12 cellular contexts compared by ENCODE assay signal in the genomic region with DNA sequence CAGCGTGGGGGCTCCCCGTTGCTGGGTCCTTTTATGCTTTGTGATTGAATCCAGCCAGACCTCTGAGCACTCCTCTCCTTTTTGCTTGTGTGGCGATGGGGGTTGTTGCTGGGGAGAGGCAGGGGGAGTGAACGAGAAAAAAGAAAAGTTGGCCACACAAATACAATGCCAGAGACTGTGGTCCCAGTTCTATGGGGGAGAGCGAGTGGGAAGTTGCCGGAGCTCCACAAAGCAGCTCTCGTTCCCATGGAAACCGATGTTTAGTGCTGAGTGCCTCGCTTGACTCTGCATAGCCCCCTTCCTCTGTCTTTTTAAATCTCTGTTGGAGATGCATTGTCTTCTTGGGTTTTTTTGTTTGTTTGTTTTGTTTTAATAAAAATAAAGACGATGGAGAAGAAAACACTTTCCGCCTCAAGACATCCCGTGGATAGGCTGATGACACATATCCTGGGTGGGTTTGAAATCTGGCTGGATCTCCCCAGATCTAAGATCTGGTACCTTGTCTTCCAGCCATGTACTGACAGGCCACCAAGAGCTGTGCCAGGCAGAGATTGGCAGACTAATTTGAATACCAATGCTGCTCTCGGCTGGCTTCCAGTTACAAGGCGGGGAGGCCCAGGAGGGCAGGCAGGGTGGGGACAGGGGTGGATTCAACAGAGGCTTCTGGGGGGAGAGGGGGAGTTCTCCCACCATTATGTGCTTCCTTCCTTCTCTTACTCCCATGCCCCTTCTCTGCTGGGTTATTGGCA.
DNase-seq lines count a peak whose midpoint lies in the region; ATAC-seq, FAIRE-seq and TF ChIP-seq lines count a peak whose summit lies in the region.
"Had no signal": no experiment of that assay in that cellular context is flagged by ENCODE, and none has a peak within 500 bp of the region (broad histone marks: within the 10 kb centered on the region; RNA-seq: fewer than 3 reads in every experiment).

No MANE protein-coding gene starts in this region.

- no peaks in the 10 kb centered on the region for H3K9me3 ChIP-seq in right cardiac atrium (ENCODE audit: control insufficient read depth, low read length)
- H3K9me3 ChIP-seq: adrenal gland had no signal

- peaks cover 7% of the 10 kb centered on the region for H3K4me1 ChIP-seq in right cardiac atrium (ENCODE audit: control insufficient read depth, insufficient read depth, low read length)
- H3K4me1 ChIP-seq: adrenal gland had no signal

- H3K9me3 Mint-ChIP-seq in naive thymus-derived CD8-positive, alpha-beta T cell, result no peaks in the 10 kb centered on the region
- H3K9me3 Mint-ChIP-seq: CD4-positive, alpha-beta memory T cell had no signal

- H3K4me3 Mint-ChIP-seq in naive thymus-derived CD8-positive, alpha-beta T cell, result no peak overlapping the region

- in situ Hi-C loops in G401 (cut with HindIII; ENCODE audit: low sequenced_read_pairs), result loop anchor here (25.0 kb wide), 1 partner anchor 732 kb away; no protein-coding TSS in a partner anchor

- ATAC-seq in right cardiac atrium, result peak; percentile 67 to 69
- ATAC-seq in naive thymus-derived CD8-positive, alpha-beta T cell, result no peak

- H3K27ac ChIP-seq in right cardiac atrium (ENCODE audit: low read length), result peak overlapping the region; percentile 36
- H3K27ac ChIP-seq: adrenal gland, KMS-11 had no signal

- DNase-seq in G401 (ENCODE audit: low spot score), result peak; percentile 72
- DNase-seq in astrocyte of the hippocampus (ENCODE audit: low read depth, low spot score), result peak; percentile 92
- DNase-seq in right cardiac atrium, result peak in 2 of 3 donors; percentile 43 to 74
- DNase-seq in pons (ENCODE audit: low spot score), result peak; percentile 91
- no peak for DNase-seq in mucosa of gallbladder (ENCODE audit: low spot score)
- no peak for DNase-seq in activated gamma-delta T cell treated with Interleukin-2 at 50 U/mL for 16 hours
- no peak for DNase-seq in naive thymus-derived CD8-positive, alpha-beta T cell
- no peak for DNase-seq in GM12891 (ENCODE audit: insufficient read length, low spot score)
- DNase-seq: activated CD4-positive, alpha-beta T cell treated with anti-CD3 and anti-CD28 coated beads for 1 hour; adrenal gland; CD4-positive, alpha-beta memory T cell had no signal

- peaks cover 0 to 6% (median 2%) of the 10 kb centered on the region in 4 donors for H3K4me1 Mint-ChIP-seq in naive thymus-derived CD8-positive, alpha-beta T cell

- intact Hi-C loops in right cardiac atrium (cut with DNase I), result loop anchor here in 1 of 4 donors (10.0 kb wide), 1 partner anchor 769 kb away; no protein-coding TSS in a partner anchor

- H3K27ac Mint-ChIP-seq in naive thymus-derived CD8-positive, alpha-beta T cell, result no peak overlapping the region
- H3K27ac Mint-ChIP-seq: CD4-positive, alpha-beta memory T cell had no signal

- no peak for TF ChIP-seq POLR2A in GM12891 (IDR thresholded peaks at IDR 0.05; ENCODE audit: low read depth, low read length)

- H3K36me3 Mint-ChIP-seq in naive thymus-derived CD8-positive, alpha-beta T cell, result no peaks in the 10 kb centered on the region
- H3K36me3 Mint-ChIP-seq: CD4-positive, alpha-beta memory T cell had no signal

- peaks cover 13 to 55% (median 43%) of the 10 kb centered on the region in 5 donors for H3K27me3 Mint-ChIP-seq in naive thymus-derived CD8-positive, alpha-beta T cell

- WGBS in right cardiac atrium, result 24% methylated on average over 14 of the region's 14 CpGs

- peak overlapping the region; percentile 1 for H3K4me3 ChIP-seq in right cardiac atrium (ENCODE audit: low read length)
- H3K4me3 ChIP-seq: adrenal gland had no signal

- no peaks in the 10 kb centered on the region for H3K27me3 ChIP-seq in right cardiac atrium (ENCODE audit: control insufficient read depth, insufficient read depth)
- H3K27me3 ChIP-seq: adrenal gland had no signal

- FAIRE-seq in GM12891 (lab: Jason Lieb, UNC), result no peak

- POLR2A ChIA-PET in naive thymus-derived CD8-positive, alpha-beta T cell (lab: Charles Lee), result no interaction called here

TF ChIP-seq in GM12891, 5 proteins besides CTCF, POLR2A, EP300 and RAD21:
- TF ChIP-seq POU2F2 (IDR thresholded peaks at IDR 0.05; ENCODE audit: low read depth, low read length) (no peak), SPI1 (IDR thresholded peaks at IDR 0.05; ENCODE audit: low read depth, low read length) (no peak), TAF1 (IDR thresholded peaks at IDR 0.05; ENCODE audit: low read depth, low read length) (no peak)

Comparison
In these comparisons a context has a peak if more than half of its experiments do, and no peak if none do; other contexts are left out.
1. DNase-seq: peak in G401 (single experiment), astrocyte of the hippocampus (single experiment), right cardiac atrium (2 of 3) and pons (single experiment); none in mucosa of gallbladder (single experiment), activated gamma-delta T cell treated with Interleukin-2 at 50 U/mL for 16 hours (single experiment), naive thymus-derived CD8-positive, alpha-beta T cell (0 of 10) and GM12891 (single experiment).
2. ATAC-seq: peak in right cardiac atrium (2 of 2); none in naive thymus-derived CD8-positive, alpha-beta T cell (0 of 2).